Comparison of ENCODE assay signal across 1 cellular context in the genomic region with DNA sequence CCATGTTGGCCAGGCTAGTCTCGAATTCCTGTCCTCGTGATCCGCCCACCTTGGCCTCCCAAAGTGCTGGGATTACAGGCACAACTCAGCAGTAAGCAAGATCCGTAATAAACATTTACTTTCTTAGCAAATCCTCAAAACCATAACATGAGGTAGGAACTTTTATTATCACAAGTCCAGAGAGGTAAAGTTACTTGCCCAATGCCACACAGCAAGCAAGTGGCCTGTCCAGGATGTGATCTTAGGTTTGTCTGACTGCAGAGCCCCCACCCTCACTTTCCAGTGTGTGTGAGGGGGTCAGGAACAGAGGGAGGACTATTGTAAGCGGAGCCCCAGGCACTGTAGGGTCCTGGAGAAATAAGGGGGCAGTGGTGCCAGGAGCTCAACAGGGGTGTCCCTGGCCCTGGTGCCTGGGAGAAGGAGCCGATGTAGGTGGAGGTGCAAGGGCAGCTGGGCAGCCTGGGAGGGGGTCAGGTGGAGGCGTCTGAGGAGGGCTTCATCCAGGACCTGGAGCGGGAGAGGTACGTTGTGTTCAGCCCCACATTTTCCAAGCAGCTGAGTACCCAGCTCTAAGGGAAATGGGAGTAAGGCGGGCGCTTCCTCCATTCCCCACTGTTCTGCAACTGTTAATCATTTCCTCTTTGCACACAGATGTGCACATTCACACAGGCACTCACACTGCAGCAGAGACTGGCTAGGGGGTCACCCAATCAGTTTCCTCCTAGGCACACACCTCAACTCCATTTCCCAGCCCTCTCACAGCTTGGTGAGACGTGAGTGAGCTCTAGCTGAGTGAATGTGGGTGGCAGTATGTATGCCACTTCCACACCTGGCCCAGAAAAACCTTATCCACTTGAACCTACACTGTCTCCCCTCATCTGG.
TF ChIP-seq lines count a peak whose summit lies in the region.

No MANE protein-coding gene starts in this region.

TF ChIP-seq in SK-N-SH, 30 proteins besides CTCF, POLR2A, EP300 and RAD21:
- TF ChIP-seq CHD2 (IDR thresholded peaks at IDR 0.05; ENCODE audit: low read length, partially characterized antibody) (no peak), RFX5 (IDR thresholded peaks at IDR 0.05; ENCODE audit: low read length) (no peak), FOSL2 (IDR thresholded peaks at IDR 0.05; ENCODE audit: borderline replicate concordance, low read depth) (no peak), JUND (IDR thresholded peaks at IDR 0.05) (no peak)
